Comparison of ENCODE assay signal across 2 cellular contexts in genomic region chr1:43754892-43755291, GRCh38.
TF ChIP-seq lines count a peak whose summit lies in the region.

No MANE protein-coding gene starts in this region.

TF ChIP-seq in HepG2, 621 proteins besides CTCF, POLR2A, EP300 and RAD21 (continued from another document):
- no peak for TF ChIP-seq ZNF318 (CRISPR knock-in tag; IDR thresholded peaks at IDR 0.05)

TF ChIP-seq in HEK293, 187 proteins besides CTCF, POLR2A, EP300 and RAD21:
- TF ChIP-seq ATF2 (tag by site-specific recombination; IDR thresholded peaks at IDR 0.05; ENCODE audit: low read depth) (0 out of 2 replicates have a peak, but pooled peaks have one; percentile 58), GFI1B (tag by site-specific recombination; IDR thresholded peaks at IDR 0.05) (no peak)
TF ChIP-seq in HEK293: peak in this region for 1.
